ENCODE assay signal across 7 cellular contexts in genomic region chr18:21600526-21601410, GRCh38.
DNase-seq lines count a peak whose midpoint lies in the region; ATAC-seq and TF ChIP-seq lines count a peak whose summit lies in the region.

ESCO1 (minus strand) TSS chr18:21600704; CDS start chr18:21574843, 25,861 bp downstream.

- DNase-seq in NCI-H2029 treated with DMSO at 0.1 percent for 48 hours (lab: John Stamatoyannopoulos, UW) (peak; percentile 77), T-helper 9 cell (peak; percentile 85), astrocyte of the hippocampus (ENCODE audit: low read depth, low spot score) (peak; percentile 99), hippocampal formation (lab: John Stamatoyannopoulos, UW) (peak; percentile 82 to 83), retinal pigment epithelial cell (ENCODE audit: low read depth) (peak; percentile 87)

- ATAC-seq in GM18508 (IDR thresholded peaks at IDR 0.05; ENCODE audit: insufficient read depth, unreplicated experiment): peak; percentile 82
- ATAC-seq in HG03025 (IDR thresholded peaks at IDR 0.05; ENCODE audit: low FRiP score, unreplicated experiment): peak; percentile 90

- peak; percentile 63 for TF ChIP-seq CTCF in retinal pigment epithelial cell (conservative IDR thresholded peaks at IDR 0.05; ENCODE audit: low read depth, low read length)

- peak within 1 kb of the TSS; percentile 93 for H3K4me3 ChIP-seq in retinal pigment epithelial cell (ENCODE audit: low read length)

Comparison
In these comparisons a context has a peak if more than half of its experiments do, and no peak if none do; other contexts are left out.
1. Peak in every context shown above with its lines: DNase-seq, ATAC-seq and H3K4me3 ChIP-seq.